In genomic region chr3:27589795-27590194, GRCh38 we compare ENCODE assay signal across 11 cellular contexts.
DNase-seq lines count a peak whose midpoint lies in the region; ATAC-seq and TF ChIP-seq lines count a peak whose summit lies in the region.
"Had no signal": no experiment of that assay in that cellular context is flagged by ENCODE, and none has a peak within 500 bp of the region (broad histone marks: within the 10 kb centered on the region; RNA-seq: fewer than 3 reads in every experiment).

No MANE protein-coding gene starts in this region.

- H3K27ac Mint-ChIP-seq in activated T-cell treated with anti-CD3 and anti-CD28 coated beads, Interleukin-2, amount 50 U/mL, for 72 hours: peak overlapping the region; percentile 75
- peak overlapping the region; percentile 12 for H3K27ac Mint-ChIP-seq in type B pancreatic cell

- no peaks in the 10 kb centered on the region for H3K36me3 ChIP-seq in mesenchymal stem cell (ENCODE audit: control insufficient read depth in 1 of 2, insufficient read depth in 2 of 2, low read depth in 1 of 2, low read length in 2 of 2)

- no peaks in the 10 kb centered on the region for H3K9me3 Mint-ChIP-seq in activated T-cell treated with anti-CD3 and anti-CD28 coated beads, Interleukin-2, amount 50 U/mL, for 72 hours
- H3K9me3 Mint-ChIP-seq in type B pancreatic cell: no peaks in the 10 kb centered on the region

- H3K4me2 ChIP-seq in mesenchymal stem cell (ENCODE audit: low read length, poor library complexity, severe bottlenecking): no peak overlapping the region

- peaks cover 2% of the 10 kb centered on the region for H3K4me1 ChIP-seq in mesenchymal stem cell (ENCODE audit: control insufficient read depth, insufficient read depth, low read depth, low read length)

- no peak overlapping the region for H2BK5ac ChIP-seq in mesenchymal stem cell (ENCODE audit: low read depth, low read length, poor library complexity, severe bottlenecking)

- no peaks in the 10 kb centered on the region for H3K9me3 ChIP-seq in mesenchymal stem cell (ENCODE audit: control insufficient read depth, low read length)

- H3K27me3 Mint-ChIP-seq in activated T-cell treated with anti-CD3 and anti-CD28 coated beads, Interleukin-2, amount 50 U/mL, for 72 hours (ENCODE audit: low read depth): no peaks in the 10 kb centered on the region
- no peaks in the 10 kb centered on the region for H3K27me3 Mint-ChIP-seq in type B pancreatic cell

- H3K23ac ChIP-seq in mesenchymal stem cell (ENCODE audit: low read length in 2 of 2): no peak overlapping the region

- H3K4me1 Mint-ChIP-seq in activated T-cell treated with anti-CD3 and anti-CD28 coated beads, Interleukin-2, amount 50 U/mL, for 72 hours (ENCODE audit: low read depth): peaks cover 32% of the 10 kb centered on the region
- H3K4me1 Mint-ChIP-seq in type B pancreatic cell (ENCODE audit: unreplicated experiment): peaks cover 22% of the 10 kb centered on the region

- no peak overlapping the region for H3K4ac ChIP-seq in mesenchymal stem cell (ENCODE audit: low read depth in 1 of 2, low read length in 2 of 2)

- peak overlapping the region; percentile 4 to 63 for H3K4me3 Mint-ChIP-seq in activated T-cell treated with anti-CD3 and anti-CD28 coated beads, Interleukin-2, amount 50 U/mL, for 72 hours
- H3K4me3 Mint-ChIP-seq in type B pancreatic cell: peak overlapping the region; percentile 7

- no peak overlapping the region for H3K14ac ChIP-seq in mesenchymal stem cell (ENCODE audit: low read length in 2 of 2)

- no peak overlapping the region for H4K91ac ChIP-seq in mesenchymal stem cell (ENCODE audit: low read length)

- H2AK5ac ChIP-seq in mesenchymal stem cell (ENCODE audit: low read length, severe bottlenecking): no peak overlapping the region

- H3K4me3 ChIP-seq in cardiac fibroblast (replicated peaks in 1 of 2; ENCODE audit: low read depth in 2 of 2, low read length in 2 of 2): no peak overlapping the region
- H3K4me3 ChIP-seq in mesenchymal stem cell (ENCODE audit: insufficient read depth in 1 of 2, low read depth in 1 of 2, low read length in 2 of 2): peak overlapping the region in 1 of 2 experiments; percentile 42

- H3K18ac ChIP-seq in mesenchymal stem cell (ENCODE audit: low read depth in 1 of 2, low read length in 2 of 2): no peak overlapping the region

- no peak for ATAC-seq in activated T-cell treated with anti-CD3 and anti-CD28 coated beads, Interleukin-2, amount 50 U/mL, for 72 hours (replicated peaks in 1 of 2)
- ATAC-seq in GM18505 (IDR thresholded peaks at IDR 0.05; ENCODE audit: unreplicated experiment) (no peak), HG03571 (IDR thresholded peaks at IDR 0.05; ENCODE audit: unreplicated experiment) (no peak), HG02610 (IDR thresholded peaks at IDR 0.05; ENCODE audit: unreplicated experiment) (no peak)

- no peak for DNase-seq in activated T-cell treated with anti-CD3 and anti-CD28 coated beads, Interleukin-2, amount 50 U/mL, for 72 hours
- no peak for DNase-seq in activated T-cell treated with anti-CD3 and anti-CD28 coated beads for 4 hours
- peak; percentile 48 to 73 for DNase-seq in cardiac fibroblast (ENCODE audit: low read depth in 2 of 2)
- no peak for DNase-seq in mesenchymal stem cell
- DNase-seq in type B pancreatic cell (ENCODE audit: extremely low spot score, unreplicated experiment): no peak
- DNase-seq: activated CD4-positive, alpha-beta T cell treated with anti-CD3 and anti-CD28 coated beads, Interleukin-2, amount 50 U/mL, for 4 hours; NCI-H1092; substantia nigra had no signal

- no peak overlapping the region for H4K8ac ChIP-seq in mesenchymal stem cell (ENCODE audit: low read length)

- WGBS in mesenchymal stem cell: 64% methylated on average over 1 of the region's 1 CpG

- no peaks in the 10 kb centered on the region for H3K27me3 ChIP-seq in mesenchymal stem cell (ENCODE audit: control insufficient read depth in 1 of 2, insufficient read depth in 1 of 2, low read length in 2 of 2)

- no peak for TF ChIP-seq POLR2A in GM18505 (IDR thresholded peaks at IDR 0.05; ENCODE audit: borderline replicate concordance, extremely low read depth, insufficient read depth, insufficient read length)

- no peak overlapping the region for H2BK120ac ChIP-seq in mesenchymal stem cell (ENCODE audit: low read depth, low read length)

- H2AFZ ChIP-seq in mesenchymal stem cell (ENCODE audit: low read depth, low read length): no peak overlapping the region

- H3K79me1 ChIP-seq in mesenchymal stem cell (replicated peaks; ENCODE audit: low read length, poor library complexity, severe bottlenecking): no peaks in the 10 kb centered on the region

- H3K9ac ChIP-seq in mesenchymal stem cell (ENCODE audit: low read length): peak overlapping the region; percentile 67

- peaks cover 0 to 2% of the 10 kb centered on the region in 2 donors for H3K36me3 Mint-ChIP-seq in activated T-cell treated with anti-CD3 and anti-CD28 coated beads, Interleukin-2, amount 50 U/mL, for 72 hours (ENCODE audit: insufficient read depth in 2 of 2)
- no peaks in the 10 kb centered on the region for H3K36me3 Mint-ChIP-seq in type B pancreatic cell

- no peak overlapping the region for H2BK15ac ChIP-seq in mesenchymal stem cell (ENCODE audit: low read depth, poor library complexity, severe bottlenecking)

- peak overlapping the region; percentile 66 for H3K27ac ChIP-seq in mesenchymal stem cell (ENCODE audit: low read length, poor library complexity, severe bottlenecking)

- TF ChIP-seq CTCF in cardiac fibroblast (IDR thresholded peaks at IDR 0.05; ENCODE audit: low read depth, low read length) (no peak), type B pancreatic cell (conservative IDR thresholded peaks at IDR 0.05) (no peak)

- H2BK12ac ChIP-seq in mesenchymal stem cell (ENCODE audit: low read length in 2 of 2): no peak overlapping the region

Comparison
In these comparisons a context has a peak if more than half of its experiments do, and no peak if none do; other contexts are left out.
1. DNase-seq: peak in cardiac fibroblast (2 of 2); none in activated T-cell treated with anti-CD3 and anti-CD28 coated beads, Interleukin-2, amount 50 U/mL, for 72 hours (0 of 2), activated T-cell treated with anti-CD3 and anti-CD28 coated beads for 4 hours (single experiment), mesenchymal stem cell (single experiment) and type B pancreatic cell (single experiment).